In the genomic region with DNA sequence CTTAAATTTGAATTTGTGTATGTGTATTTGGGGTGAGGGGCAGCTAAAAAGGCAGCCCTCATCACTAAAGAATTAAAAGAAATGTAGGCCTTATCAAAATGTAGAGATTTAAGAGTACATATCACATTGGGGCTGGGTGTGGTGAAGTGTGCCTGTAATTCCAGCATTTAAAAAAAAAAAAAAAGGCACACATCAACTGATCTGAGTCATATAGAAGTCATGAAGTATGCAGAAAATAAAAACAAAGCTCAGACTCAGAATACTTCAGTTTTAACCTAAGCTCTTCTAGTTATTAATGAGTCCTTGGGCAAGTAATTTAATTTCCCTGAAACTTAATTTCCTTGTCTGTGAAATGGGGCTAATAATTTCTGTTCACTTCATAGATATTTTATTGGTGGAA, we compare ENCODE assay signal across 16 cellular contexts. TPM values are rescaled to one million over a fixed set of nuclear protein-coding genes. Genes with fewer than 3 reads are reported as not detected.
DNase-seq lines count a peak whose midpoint lies in the region; ATAC-seq and TF ChIP-seq lines count a peak whose summit lies in the region.
"Had no signal": no experiment of that assay in that cellular context is flagged by ENCODE, and none has a peak within 500 bp of the region (broad histone marks: within the 10 kb centered on the region; RNA-seq: fewer than 3 reads in every experiment).

No MANE protein-coding gene starts in this region.

- H3K27ac ChIP-seq in breast epithelium: no peak overlapping the region
- H3K27ac ChIP-seq: lower lobe of right lung had no signal

- H3K27me3 ChIP-seq in breast epithelium: no peaks in the 10 kb centered on the region

- H3K9me3 Mint-ChIP-seq in MCF 10A (ENCODE audit: unreplicated experiment): no peaks in the 10 kb centered on the region
- H3K9me3 Mint-ChIP-seq: activated naive CD4-positive, alpha-beta T cell treated with anti-CD3 and anti-CD28 coated beads, Interleukin-2, amount 10 ng/mL, durations not matched to agents 7 days and 5 days; GM23338 had no signal

- intact Hi-C loops in MCF 10A (cut with micrococcal nuclease): no loop called here
- intact Hi-C loops in breast epithelium (cut with DNase I; ENCODE audit: low total_unique reads): no loop called here

- TF ChIP-seq CTCF in MCF 10A (IDR thresholded peaks at IDR 0.05; ENCODE audit: unreplicated experiment): no peak
- no peak for TF ChIP-seq CTCF in breast epithelium (IDR thresholded peaks at IDR 0.05)

- H3K27me3 Mint-ChIP-seq in MCF 10A (ENCODE audit: insufficient read depth, unreplicated experiment): no peaks in the 10 kb centered on the region
- H3K27me3 Mint-ChIP-seq: activated naive CD4-positive, alpha-beta T cell treated with anti-CD3 and anti-CD28 coated beads, Interleukin-2, amount 10 ng/mL, durations not matched to agents 7 days and 5 days had no signal

- H3K9me3 ChIP-seq in breast epithelium: no peaks in the 10 kb centered on the region
- H3K9me3 ChIP-seq: lower lobe of right lung had no signal

- TF ChIP-seq POLR2A in breast epithelium (IDR thresholded peaks at IDR 0.05): no peak

- no peak overlapping the region for H3K4me3 Mint-ChIP-seq in MCF 10A (ENCODE audit: unreplicated experiment)
- H3K4me3 Mint-ChIP-seq: activated naive CD4-positive, alpha-beta T cell treated with anti-CD3 and anti-CD28 coated beads, Interleukin-2, amount 10 ng/mL, durations not matched to agents 7 days and 5 days; GM23338 had no signal

- H3K4me1 ChIP-seq in breast epithelium: peaks cover 0 to 4% of the 10 kb centered on the region in 2 donors
- H3K4me1 ChIP-seq: lower lobe of right lung had no signal

- POLR2A ChIA-PET in MCF 10A (lab: Yijun Ruan, JAX): interaction anchor here (0.7 to 1.3 kb wide), 5 partner anchors 58 to 1889 kb away, joined by 3 to 5 read pairs (median 3); a partner anchor contains a TSS

- H3K36me3 ChIP-seq in breast epithelium: no peaks in the 10 kb centered on the region

- DNase-seq in MCF 10A (ENCODE audit: unreplicated experiment): no peak
- no peak for DNase-seq in breast epithelium (ENCODE audit: low spot score in 2 of 2)
- peak; percentile 46 for DNase-seq in amniotic epithelial cell (ENCODE audit: low read depth)
- DNase-seq in fibroblast of peridontal ligament (ENCODE audit: extremely low read depth): peak; percentile 51
- no peak for DNase-seq in NCI-H82 (lab: John Stamatoyannopoulos, UW)
- DNase-seq in activated CD8-positive, alpha-beta memory T cell treated with anti-CD3 and anti-CD28 coated beads, Interleukin-2, amount 50 U/mL, for 4 hours: no peak
- DNase-seq: activated naive CD4-positive, alpha-beta T cell treated with anti-CD3 and anti-CD28 coated beads, Interleukin-2, amount 10 ng/mL, durations not matched to agents 7 days and 5 days; KBM-7; lower lobe of right lung; NCI-H1436; stimulated activated CD4-positive, alpha-beta T cell treated with anti-CD3 and anti-CD28 coated beads, Interleukin-4, amount 100 ng/mL, for 4 hours had no signal

- H3K4me3 ChIP-seq in breast epithelium: no peak overlapping the region
- H3K4me3 ChIP-seq: GM23338, lower lobe of right lung had no signal

- H3K27ac Mint-ChIP-seq in MCF 10A (ENCODE audit: low read depth, unreplicated experiment): peak overlapping the region; percentile 80
- H3K27ac Mint-ChIP-seq: activated naive CD4-positive, alpha-beta T cell treated with anti-CD3 and anti-CD28 coated beads, Interleukin-2, amount 10 ng/mL, durations not matched to agents 7 days and 5 days; GM23338 had no signal

- H3K4me1 Mint-ChIP-seq in MCF 10A (ENCODE audit: insufficient read depth, unreplicated experiment): peaks cover 26% of the 10 kb centered on the region

- peaks cover 28% of the 10 kb centered on the region for H3K36me3 Mint-ChIP-seq in MCF 10A (ENCODE audit: insufficient read depth, unreplicated experiment)

- BruUV-seq in MCF 10A (replicated peaks; lab: Mats Ljungman, UMichigan): no TSS peak

- CTCF ChIA-PET in MCF 10A (lab: Yijun Ruan, JAX): interaction anchor here (1.3 to 1.9 kb wide), 2 partner anchors 15 to 176 kb away, joined by 3 to 11 read pairs; no protein-coding TSS in a partner anchor

- no peak for ATAC-seq in GM18517 (IDR thresholded peaks at IDR 0.05; ENCODE audit: unreplicated experiment)
- no peak for ATAC-seq in HG02938 (IDR thresholded peaks at IDR 0.05; ENCODE audit: unreplicated experiment)
- ATAC-seq: esophagus mucosa, GM23338, sciatic nerve had no signal

RNA-seq across cellular contexts. Expression of a gene that starts 31.6 kb away (rescaled TPM):
- total RNA-seq in MCF 10A (2022) (8.2 TPM in 2 replicates), breast epithelium (10 to 100 TPM in 2 of 3 donors, 1 to 10 TPM in 1; 9.5 to 12.3 (median 10.7) TPM)

RNA-seq across cellular contexts. Expression of a gene that starts 42.4 kb away (rescaled TPM):
- total RNA-seq in MCF 10A (2022) (43.9 and 47.0 TPM in 2 replicates), breast epithelium (10 to 100 TPM; 34.6 to 54.3 (median 37.7) TPM)

Comparison
In these comparisons a context has a peak if more than half of its experiments do, and no peak if none do; other contexts are left out.
1. DNase-seq: peak in amniotic epithelial cell (single experiment) and fibroblast of peridontal ligament (single experiment); none in MCF 10A (single experiment), breast epithelium (0 of 2), NCI-H82 (single experiment) and activated CD8-positive, alpha-beta memory T cell treated with anti-CD3 and anti-CD28 coated beads, Interleukin-2, amount 50 U/mL, for 4 hours (single experiment).